21 cellular contexts compared by ENCODE assay signal in the genomic region with DNA sequence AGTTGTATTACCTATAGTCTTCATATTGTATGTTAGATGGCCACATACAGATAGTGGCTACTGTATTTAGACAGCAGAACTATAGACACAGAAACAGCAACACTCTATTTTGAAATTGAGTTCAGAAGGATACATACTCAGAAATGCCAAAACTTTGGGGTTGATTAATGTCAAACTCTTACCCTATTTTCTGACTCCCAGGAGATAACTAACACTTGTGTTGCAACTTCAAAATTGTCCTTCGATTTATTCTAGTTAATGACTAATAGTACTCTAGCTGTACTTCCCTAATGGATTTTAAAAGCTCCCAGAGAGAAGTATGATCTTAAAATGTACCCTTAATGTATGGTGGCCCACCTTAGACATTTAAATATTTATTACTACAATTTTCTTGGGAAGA.
"Had no signal": no experiment of that assay in that cellular context is flagged by ENCODE, and none has a peak within 500 bp of the region (broad histone marks: within the 10 kb centered on the region; RNA-seq: fewer than 3 reads in every experiment).

No MANE protein-coding gene starts in this region.

- DNase-seq: dorsolateral prefrontal cortex; effector CD4-positive, alpha-beta T cell; foreskin melanocyte; glutamatergic neuron; hypothalamus; kidney; left lung; mesendoderm; midbrain; naive thymus-derived CD8-positive, alpha-beta T cell; occipital lobe; ovary; stimulated activated CD4-positive, alpha-beta T cell treated with anti-CD3 and anti-CD28 coated beads, Interleukin-2, amount 100 ng/mL, for 24 hours; stimulated activated CD4-positive, alpha-beta T cell treated with anti-CD3 and anti-CD28 coated beads, Interleukin-4, amount 100 ng/mL, for 4 hours; stimulated activated naive CD8-positive, alpha-beta T cell treated with anti-CD3 and anti-CD28 coated beads, Interleukin-15, Interleukin-2, amounts not matched to agents 100 U/mL and 50 U/mL, for 24 hours; substantia nigra; testis; tibial artery had no signal

- FAIRE-seq: colon, kidney had no signal

- H3K27ac ChIP-seq: dorsolateral prefrontal cortex, left lung, ovary, testis, tibial artery had no signal

- H3K4me3 ChIP-seq: dorsolateral prefrontal cortex, left lung, ovary, testis, tibial artery had no signal

- H3K27me3 ChIP-seq: dorsolateral prefrontal cortex, left lung, ovary, testis, tibial artery had no signal

- H3K36me3 ChIP-seq: left lung, ovary, tibial artery had no signal

- ATAC-seq: left lung; naive thymus-derived CD8-positive, alpha-beta T cell; sciatic nerve; stimulated activated memory B cell treated with anti-CD40 and anti-IgM and Interleukin-4, amounts not matched to agents 10 μg/mL and 1 μg/mL and 100 μg/mL, for 72 hours; stimulated activated naive CD8-positive, alpha-beta T cell treated with anti-CD3 and anti-CD28 coated beads, Interleukin-15, Interleukin-2, amounts not matched to agents 100 U/mL and 50 U/mL, for 24 hours had no signal

- H3K4me1 ChIP-seq: left lung, testis had no signal

- H3K9me3 ChIP-seq: left lung, ovary, testis, tibial artery had no signal
